9 cellular contexts compared by ENCODE assay signal in genomic region chr14:89466460-89466859, GRCh38. TPM values are rescaled to one million over a fixed set of nuclear protein-coding genes. Genes with fewer than 3 reads are reported as not detected.
DNase-seq lines count a peak whose midpoint lies in the region; ATAC-seq and TF ChIP-seq lines count a peak whose summit lies in the region.
"Had no signal": no experiment of that assay in that cellular context is flagged by ENCODE, and none has a peak within 500 bp of the region (broad histone marks: within the 10 kb centered on the region; RNA-seq: fewer than 3 reads in every experiment).

No MANE protein-coding gene starts in this region.

- H3K9me3 ChIP-seq in left ventricle myocardium inferior (replicated peaks) (no peaks in the 10 kb centered on the region), SK-N-MC (ENCODE audit: low read depth, low read length) (no peaks in the 10 kb centered on the region), endodermal cell (ENCODE audit: control insufficient read depth, low read length) (no peaks in the 10 kb centered on the region), suprapubic skin (no peaks in the 10 kb centered on the region), adrenal gland (replicated peaks in 1 of 3) (no peaks in the 10 kb centered on the region)

- no peaks in the 10 kb centered on the region for H3K9me3 Mint-ChIP-seq in endodermal cell
- H3K9me3 Mint-ChIP-seq: neural crest cell had no signal

- H3K4me1 Mint-ChIP-seq in endodermal cell: peaks cover 17% of the 10 kb centered on the region
- H3K4me1 Mint-ChIP-seq: neural crest cell had no signal

- H3K27ac ChIP-seq in left ventricle myocardium inferior (replicated peaks): no peak overlapping the region
- peak overlapping the region; percentile 67; the same call in 1 of the 2 replicates for H3K27ac ChIP-seq in SK-N-MC
- no peak overlapping the region for H3K27ac ChIP-seq in endodermal cell (ENCODE audit: low read depth, low read length)
- peak overlapping the region; percentile 65 for H3K27ac ChIP-seq in suprapubic skin
- H3K27ac ChIP-seq in adrenal gland: no peak overlapping the region

- no peaks in the 10 kb centered on the region for H3K27me3 ChIP-seq in left ventricle myocardium inferior (ENCODE audit: low read depth)
- H3K27me3 ChIP-seq in endodermal cell (ENCODE audit: control insufficient read depth, insufficient read depth, low read length, poor library complexity, severe bottlenecking): no peaks in the 10 kb centered on the region
- no peaks in the 10 kb centered on the region for H3K27me3 ChIP-seq in suprapubic skin
- H3K27me3 ChIP-seq in adrenal gland: no peaks in the 10 kb centered on the region

- H3K27ac Mint-ChIP-seq in endodermal cell: peak overlapping the region; percentile 62

- TF ChIP-seq POLR2A in suprapubic skin (IDR thresholded peaks at IDR 0.05) (no peak), adrenal gland (IDR thresholded peaks at IDR 0.05) (no peak)

- no peak for TF ChIP-seq EP300 in suprapubic skin (IDR thresholded peaks at IDR 0.05)

- TF ChIP-seq CTCF in left ventricle myocardium inferior (IDR thresholded peaks at IDR 0.05; ENCODE audit: borderline replicate concordance) (no peak), endodermal cell (conservative IDR thresholded peaks at IDR 0.05) (no peak), suprapubic skin (IDR thresholded peaks at IDR 0.05) (no peak), adrenal gland (IDR thresholded peaks at IDR 0.05) (no peak)

- no peak overlapping the region for H3K4me3 Mint-ChIP-seq in endodermal cell
- H3K4me3 Mint-ChIP-seq: neural crest cell had no signal

- DNase-seq in Right ventricle myocardium inferior (ENCODE audit: missing footprints) (no peak), left ventricle myocardium inferior (no peak), SK-N-MC (ENCODE audit: low read depth, low spot score) (no peak), endodermal cell (peak; percentile 73), suprapubic skin (ENCODE audit: low spot score in 2 of 2) (no peak), NCI-H1092 treated with DMSO at 0.1 percent for 48 hours (lab: John Stamatoyannopoulos, UW) (no peak), adrenal gland (no peak)

- intact Hi-C loops in Right ventricle myocardium inferior (cut with DNase I) (no loop called here), left ventricle myocardium inferior (cut with micrococcal nuclease) (no loop called here), adrenal gland (cut with DNase I) (no loop called here)

- H3K4me3 ChIP-seq in left ventricle myocardium inferior (no peak overlapping the region), SK-N-MC (peak overlapping the region; percentile 4; the same call in 1 of the 2 replicates), endodermal cell (ENCODE audit: low read length) (no peak overlapping the region), suprapubic skin (no peak overlapping the region), adrenal gland (no peak overlapping the region)

- H3K36me3 ChIP-seq in left ventricle myocardium inferior: no peaks in the 10 kb centered on the region
- H3K36me3 ChIP-seq in SK-N-MC (ENCODE audit: insufficient read depth, low read length): no peaks in the 10 kb centered on the region
- no peaks in the 10 kb centered on the region for H3K36me3 ChIP-seq in endodermal cell (ENCODE audit: control insufficient read depth, insufficient read depth, low read length)
- H3K36me3 ChIP-seq in suprapubic skin: no peaks in the 10 kb centered on the region
- H3K36me3 ChIP-seq in adrenal gland (replicated peaks in 1 of 2): no peaks in the 10 kb centered on the region

- no peak overlapping the region for H3K9ac ChIP-seq in SK-N-MC (ENCODE audit: insufficient read length)
- no peak overlapping the region for H3K9ac ChIP-seq in endodermal cell (ENCODE audit: extremely low read depth, low read length, poor library complexity, severe bottlenecking)

- peaks cover 5% of the 10 kb centered on the region for H3K36me3 Mint-ChIP-seq in endodermal cell (ENCODE audit: low read depth)

- H3K4me1 ChIP-seq in left ventricle myocardium inferior (peaks cover 10% of the 10 kb centered on the region), endodermal cell (ENCODE audit: control insufficient read depth, insufficient read depth, low read length) (peaks cover 4% of the 10 kb centered on the region), suprapubic skin (peaks cover 27% of the 10 kb centered on the region), adrenal gland (replicated peaks in 1 of 2) (no peaks in the 10 kb centered on the region)

- ATAC-seq in Right ventricle myocardium inferior: peak; percentile 49
- no peak for ATAC-seq in GM18861 (IDR thresholded peaks at IDR 0.05; ENCODE audit: unreplicated experiment)

- 84 to 87% methylated on average over 2 to 5 of the region's 5 CpGs for WGBS in endodermal cell (ENCODE audit: insufficient coverage in 1 of 2, insufficient read length in 1 of 2), 2 experiments
- 51% methylated on average over 5 of the region's 5 CpGs for WGBS in suprapubic skin
- 80 to 86% (median 83%) methylated on average over 5 of the region's 5 CpGs for WGBS in adrenal gland, 4 donors

- H3K27me3 Mint-ChIP-seq in endodermal cell (ENCODE audit: insufficient read depth): no peaks in the 10 kb centered on the region

RNA-seq across cellular contexts. Expression of gene FOXN3, which starts 49.4 kb away (rescaled TPM):
- total RNA-seq in Right ventricle myocardium inferior: 127 TPM
- total RNA-seq in left ventricle myocardium inferior: 120 TPM
- total RNA-seq in endodermal cell: 10 to 100 TPM; 61.2 to 84.1 TPM
- polyA plus RNA-seq in endodermal cell (2013, experiment 1 of 2): 44.3 TPM
- 37.3 TPM for polyA plus RNA-seq in endodermal cell (2013, experiment 2 of 2)
- total RNA-seq in suprapubic skin: 100 to 1,000 TPM; 117 to 272 (median 172) TPM
- total RNA-seq in adrenal gland: 100 to 1,000 TPM in 6 of 8 donors, 10 to 100 TPM in 2; 62.2 to 131 (median 105) TPM
- polyA plus RNA-seq in adrenal gland: 10 to 100 TPM; 10.7 to 33.9 (median 22.0) TPM

Comparison
In these comparisons a context has a peak if more than half of its experiments do, and no peak if none do; other contexts are left out.
1. H3K27ac ChIP-seq: peak in SK-N-MC (single experiment) and suprapubic skin (single experiment); none in left ventricle myocardium inferior (single experiment), endodermal cell (single experiment) and adrenal gland (0 of 5).